ENCODE assay signal across 11 cellular contexts in genomic region chr17:29625037-29625750, GRCh38. TPM values are rescaled to one million over a fixed set of nuclear protein-coding genes. Genes with fewer than 3 reads are reported as not detected.
A peak's percentile ranks its signal among the peaks of the same experiment; 100 is the strongest.
DNase-seq lines count a peak whose midpoint lies in the region; ATAC-seq and TF ChIP-seq lines count a peak whose summit lies in the region.
"Had no signal": no experiment of that assay in that cellular context is flagged by ENCODE, and none has a peak within 500 bp of the region (broad histone marks: within the 10 kb centered on the region; RNA-seq: fewer than 3 reads in every experiment).

No MANE protein-coding gene starts in this region.

- POLR2A ChIA-PET in activated CD4-positive, alpha-beta memory T cell treated with anti-CD3 and anti-CD28 coated beads for 36 hours (lab: Charles Lee), result interaction anchor here (0.5 to 1.8 kb wide), 4 partner anchors 9 to 119 kb away, joined by 3 to 5 read pairs (median 3); no protein-coding TSS in a partner anchor
- POLR2A ChIA-PET in activated CD4-positive, alpha-beta memory T cell treated with anti-CD3 and anti-CD28 coated beads, Interleukin-2, amount 10 ng/mL, durations not matched to agents 7 days and 5 days (lab: Charles Lee), result interaction anchor here (0.7 to 1.9 kb wide), 4 partner anchors 8 to 57 kb away, joined by 3 to 8 read pairs (median 5); no protein-coding TSS in a partner anchor

- H3K36me3 ChIP-seq in skeletal muscle satellite cell (ENCODE audit: insufficient read depth, low read length), result peaks cover 6% of the 10 kb centered on the region
- H3K36me3 ChIP-seq: pancreas had no signal

- no peak overlapping the region for H3K4me3 Mint-ChIP-seq in activated CD4-positive, alpha-beta memory T cell treated with anti-CD3 and anti-CD28 coated beads for 36 hours
- H3K4me3 Mint-ChIP-seq in activated CD4-positive, alpha-beta memory T cell treated with anti-CD3 and anti-CD28 coated beads, Interleukin-2, amount 10 ng/mL, durations not matched to agents 7 days and 5 days, result no peak overlapping the region
- H3K4me3 Mint-ChIP-seq in T-helper 2 cell treated with Interferon-gamma antibody and Interleukin-4, amounts not matched to agents 5 μg/mL and 100 μg/mL, for 36 hours, result no peak overlapping the region

- no peaks in the 10 kb centered on the region for H3K27me3 ChIP-seq in skeletal muscle satellite cell (ENCODE audit: control insufficient read depth, insufficient read depth, low read length)
- H3K27me3 ChIP-seq: pancreas had no signal

- H3K4me3 ChIP-seq in fibroblast of villous mesenchyme (ENCODE audit: low read depth, low read length) (no peak overlapping the region), skeletal muscle satellite cell (ENCODE audit: low read length) (no peak overlapping the region)
- H3K4me3 ChIP-seq: pancreas had no signal

- H3K27ac Mint-ChIP-seq in activated CD4-positive, alpha-beta memory T cell treated with anti-CD3 and anti-CD28 coated beads for 36 hours, result peak overlapping the region; percentile 85
- no peak overlapping the region for H3K27ac Mint-ChIP-seq in activated CD4-positive, alpha-beta memory T cell treated with anti-CD3 and anti-CD28 coated beads, Interleukin-2, amount 10 ng/mL, durations not matched to agents 7 days and 5 days
- no peak overlapping the region for H3K27ac Mint-ChIP-seq in T-helper 2 cell treated with Interferon-gamma antibody and Interleukin-4, amounts not matched to agents 5 μg/mL and 100 μg/mL, for 36 hours

- intact Hi-C loops in activated CD4-positive, alpha-beta memory T cell treated with anti-CD3 and anti-CD28 coated beads for 36 hours (cut with micrococcal nuclease), result loop anchor here (2.0 to 10.0 kb wide), 4 partner anchors 40 to 470 kb away; partner anchors contain the start of gene SSH2

- H3K4me1 Mint-ChIP-seq in activated CD4-positive, alpha-beta memory T cell treated with anti-CD3 and anti-CD28 coated beads for 36 hours (ENCODE audit: low read depth), result peaks cover 78% of the 10 kb centered on the region
- peaks cover 51% of the 10 kb centered on the region for H3K4me1 Mint-ChIP-seq in activated CD4-positive, alpha-beta memory T cell treated with anti-CD3 and anti-CD28 coated beads, Interleukin-2, amount 10 ng/mL, durations not matched to agents 7 days and 5 days
- H3K4me1 Mint-ChIP-seq in T-helper 2 cell treated with Interferon-gamma antibody and Interleukin-4, amounts not matched to agents 5 μg/mL and 100 μg/mL, for 36 hours (ENCODE audit: low read depth), result peaks cover 41% of the 10 kb centered on the region

- H3K27me3 Mint-ChIP-seq in activated CD4-positive, alpha-beta memory T cell treated with anti-CD3 and anti-CD28 coated beads for 36 hours, result no peaks in the 10 kb centered on the region
- peaks cover 9% of the 10 kb centered on the region for H3K27me3 Mint-ChIP-seq in activated CD4-positive, alpha-beta memory T cell treated with anti-CD3 and anti-CD28 coated beads, Interleukin-2, amount 10 ng/mL, durations not matched to agents 7 days and 5 days
- H3K27me3 Mint-ChIP-seq in T-helper 2 cell treated with Interferon-gamma antibody and Interleukin-4, amounts not matched to agents 5 μg/mL and 100 μg/mL, for 36 hours (ENCODE audit: low read depth), result peaks cover 1% of the 10 kb centered on the region

- H3K9ac ChIP-seq in skeletal muscle satellite cell (ENCODE audit: low read depth, low read length), result no peak overlapping the region
- H3K9ac ChIP-seq: KMS-11 had no signal

- H3K9me3 Mint-ChIP-seq in activated CD4-positive, alpha-beta memory T cell treated with anti-CD3 and anti-CD28 coated beads for 36 hours, result no peaks in the 10 kb centered on the region
- no peaks in the 10 kb centered on the region for H3K9me3 Mint-ChIP-seq in activated CD4-positive, alpha-beta memory T cell treated with anti-CD3 and anti-CD28 coated beads, Interleukin-2, amount 10 ng/mL, durations not matched to agents 7 days and 5 days
- no peaks in the 10 kb centered on the region for H3K9me3 Mint-ChIP-seq in T-helper 2 cell treated with Interferon-gamma antibody and Interleukin-4, amounts not matched to agents 5 μg/mL and 100 μg/mL, for 36 hours

- CTCF ChIA-PET in activated CD4-positive, alpha-beta memory T cell treated with anti-CD3 and anti-CD28 coated beads for 36 hours (lab: Charles Lee), result interaction anchor here (0.8 to 2.8 kb wide), 9 partner anchors 9 to 306 kb away, joined by 3 to 19 read pairs (median 3); partner anchors contain the start of gene SSH2
- CTCF ChIA-PET in activated CD4-positive, alpha-beta memory T cell treated with anti-CD3 and anti-CD28 coated beads, Interleukin-2, amount 10 ng/mL, durations not matched to agents 7 days and 5 days (lab: Charles Lee), result interaction anchor here (0.6 to 2.9 kb wide), 7 partner anchors 8 to 165 kb away, joined by 3 to 11 read pairs (median 6); partner anchors contain the start of gene ABHD15

- no peaks in the 10 kb centered on the region for H3K36me3 Mint-ChIP-seq in activated CD4-positive, alpha-beta memory T cell treated with anti-CD3 and anti-CD28 coated beads for 36 hours
- H3K36me3 Mint-ChIP-seq in activated CD4-positive, alpha-beta memory T cell treated with anti-CD3 and anti-CD28 coated beads, Interleukin-2, amount 10 ng/mL, durations not matched to agents 7 days and 5 days (ENCODE audit: low read depth), result peaks cover 19% of the 10 kb centered on the region
- H3K36me3 Mint-ChIP-seq in T-helper 2 cell treated with Interferon-gamma antibody and Interleukin-4, amounts not matched to agents 5 μg/mL and 100 μg/mL, for 36 hours (ENCODE audit: low read depth), result peaks cover 20% of the 10 kb centered on the region

- peak overlapping the region; percentile 10 for H3K4me2 ChIP-seq in skeletal muscle satellite cell (ENCODE audit: low read length)
- H3K4me2 ChIP-seq: KMS-11 had no signal

- TF ChIP-seq CTCF in fibroblast of villous mesenchyme (IDR thresholded peaks at IDR 0.05; ENCODE audit: insufficient read depth, low read depth, low read length), result no peak

- in situ Hi-C loops in SK-MEL-5 (cut with HindIII; ENCODE audit: low pct_unique_long_range_greater_than_20kb, low sequenced_read_pairs), result no loop called here

- no peak for DNase-seq in activated CD4-positive, alpha-beta memory T cell treated with anti-CD3 and anti-CD28 coated beads for 36 hours
- DNase-seq in activated CD4-positive, alpha-beta memory T cell treated with anti-CD3 and anti-CD28 coated beads, Interleukin-2, amount 10 ng/mL, durations not matched to agents 7 days and 5 days, result no peak
- DNase-seq in SK-MEL-5 (ENCODE audit: low read depth, low spot score) (peak; percentile 80), fibroblast of villous mesenchyme (ENCODE audit: low read depth) (peak; percentile 22)
- DNase-seq in T-helper 2 cell treated with Interferon-gamma antibody and Interleukin-4, amounts not matched to agents 5 μg/mL and 100 μg/mL, for 36 hours (ENCODE audit: low spot score), result no peak
- DNase-seq: DMS79, pancreas had no signal

- ATAC-seq in HG02610 (IDR thresholded peaks at IDR 0.05; ENCODE audit: unreplicated experiment), result no peak
- no peak for ATAC-seq in GM18861 (IDR thresholded peaks at IDR 0.05; ENCODE audit: unreplicated experiment)

- peaks cover 27% of the 10 kb centered on the region for H3K4me1 ChIP-seq in skeletal muscle satellite cell (ENCODE audit: control insufficient read depth, insufficient read depth, low read length)

- H3K9me3 ChIP-seq in skeletal muscle satellite cell (replicated peaks; ENCODE audit: low read length), result no peaks in the 10 kb centered on the region
- H3K9me3 ChIP-seq: pancreas had no signal

RNA-seq across cellular contexts. Expression of gene CORO6, which starts 2.5 kb away (rescaled TPM):
- 10 to 100 TPM; 21.3 to 22.1 TPM for total RNA-seq in activated CD4-positive, alpha-beta memory T cell treated with anti-CD3 and anti-CD28 coated beads for 36 hours
- 1 to 10 TPM; 5.3 to 5.6 TPM for total RNA-seq in activated CD4-positive, alpha-beta memory T cell treated with anti-CD3 and anti-CD28 coated beads, Interleukin-2, amount 10 ng/mL, durations not matched to agents 7 days and 5 days
- 0.13 and 0.21 TPM in 2 replicates for total RNA-seq in SK-MEL-5 (2014; rRNA removed; shearing (Covaris generic))
- polyA plus RNA-seq in SK-MEL-5 (2015; cell fraction: cytosol; rRNA removed), result 0.07 and 0.08 TPM in 2 replicates
- 7.9 and 10.8 TPM in 2 replicates for polyA plus RNA-seq in SK-MEL-5 (2015; cell fraction: nucleus; rRNA removed)
- total RNA-seq in fibroblast of villous mesenchyme, result 5.6 and 7.4 TPM in 2 replicates
- total RNA-seq in skeletal muscle satellite cell (2012; rRNA removed), result 4.8 and 8.7 TPM in 2 replicates

RNA-seq across cellular contexts. Expression of gene ANKRD13B, which starts 32.3 kb away (rescaled TPM):
- total RNA-seq in activated CD4-positive, alpha-beta memory T cell treated with anti-CD3 and anti-CD28 coated beads for 36 hours, result 10 to 100 TPM; 14.1 to 15.1 TPM
- total RNA-seq in activated CD4-positive, alpha-beta memory T cell treated with anti-CD3 and anti-CD28 coated beads, Interleukin-2, amount 10 ng/mL, durations not matched to agents 7 days and 5 days, result 10 to 100 TPM; 11.3 to 13.6 TPM
- 3.0 and 5.3 TPM in 2 replicates for total RNA-seq in SK-MEL-5 (2014; rRNA removed; shearing (Covaris generic))
- 9.4 and 10.3 TPM in 2 replicates for polyA plus RNA-seq in SK-MEL-5 (2015; cell fraction: cytosol; rRNA removed)
- polyA plus RNA-seq in SK-MEL-5 (2015; cell fraction: nucleus; rRNA removed), result 49.9 and 69.6 TPM in 2 replicates
- total RNA-seq in fibroblast of villous mesenchyme, result 3.5 and 8.6 TPM in 2 replicates
- total RNA-seq in skeletal muscle satellite cell (2012; rRNA removed), result 7.4 and 11.9 TPM in 2 replicates

RNA-seq across cellular contexts. Expression of gene GIT1, which starts 35.7 kb away (rescaled TPM):
- total RNA-seq in activated CD4-positive, alpha-beta memory T cell treated with anti-CD3 and anti-CD28 coated beads for 36 hours, result 10 to 100 TPM; 51.3 to 54.4 TPM
- total RNA-seq in activated CD4-positive, alpha-beta memory T cell treated with anti-CD3 and anti-CD28 coated beads, Interleukin-2, amount 10 ng/mL, durations not matched to agents 7 days and 5 days, result 10 to 100 TPM; 76.6 to 80.4 TPM
- 32.0 and 36.6 TPM in 2 replicates for total RNA-seq in SK-MEL-5 (2014; rRNA removed; shearing (Covaris generic))
- polyA plus RNA-seq in SK-MEL-5 (2015; cell fraction: cytosol; rRNA removed), result 86.2 and 108 TPM in 2 replicates
- polyA plus RNA-seq in SK-MEL-5 (2015; cell fraction: nucleus; rRNA removed), result 120 and 125 TPM in 2 replicates
- total RNA-seq in fibroblast of villous mesenchyme, result 23.2 and 26.3 TPM in 2 replicates
- total RNA-seq in skeletal muscle satellite cell (2012; rRNA removed), result 23.6 and 33.2 TPM in 2 replicates

RNA-seq across cellular contexts. Expression of gene TP53I13, which starts 56.7 kb away (rescaled TPM):
- total RNA-seq in activated CD4-positive, alpha-beta memory T cell treated with anti-CD3 and anti-CD28 coated beads for 36 hours, result 10 to 100 TPM; 54.2 to 55.3 TPM
- total RNA-seq in activated CD4-positive, alpha-beta memory T cell treated with anti-CD3 and anti-CD28 coated beads, Interleukin-2, amount 10 ng/mL, durations not matched to agents 7 days and 5 days, result 100 to 1,000 TPM; 112 to 118 TPM
- 54.9 and 71.5 TPM in 2 replicates for total RNA-seq in SK-MEL-5 (2014; rRNA removed; shearing (Covaris generic))
- 96.2 and 112 TPM in 2 replicates for polyA plus RNA-seq in SK-MEL-5 (2015; cell fraction: cytosol; rRNA removed)
- 56.2 and 78.7 TPM in 2 replicates for polyA plus RNA-seq in SK-MEL-5 (2015; cell fraction: nucleus; rRNA removed)
- 51.8 and 54.8 TPM in 2 replicates for total RNA-seq in fibroblast of villous mesenchyme
- total RNA-seq in skeletal muscle satellite cell (2012; rRNA removed), result 37.5 and 51.8 TPM in 2 replicates

RNA-seq across cellular contexts. Expression of gene ABHD15, which starts 58.4 kb away (rescaled TPM):
- total RNA-seq in activated CD4-positive, alpha-beta memory T cell treated with anti-CD3 and anti-CD28 coated beads for 36 hours, result 1 to 10 TPM; 8.9 to 9.8 TPM
- 10 to 100 TPM; 18.5 to 19.3 TPM for total RNA-seq in activated CD4-positive, alpha-beta memory T cell treated with anti-CD3 and anti-CD28 coated beads, Interleukin-2, amount 10 ng/mL, durations not matched to agents 7 days and 5 days
- 11.5 and 12.4 TPM in 2 replicates for total RNA-seq in SK-MEL-5 (2014; rRNA removed; shearing (Covaris generic))
- 15.2 and 15.5 TPM in 2 replicates for polyA plus RNA-seq in SK-MEL-5 (2015; cell fraction: cytosol; rRNA removed)
- 7.3 and 10.2 TPM in 2 replicates for polyA plus RNA-seq in SK-MEL-5 (2015; cell fraction: nucleus; rRNA removed)
- total RNA-seq in fibroblast of villous mesenchyme, result 8.2 and 9.3 TPM in 2 replicates
- 6.6 and 7.9 TPM in 2 replicates for total RNA-seq in skeletal muscle satellite cell (2012; rRNA removed)

Comparison
In these comparisons a context has a peak if more than half of its experiments do, and no peak if none do; other contexts are left out.
1. DNase-seq: peak in SK-MEL-5 (single experiment) and fibroblast of villous mesenchyme (single experiment); none in activated CD4-positive, alpha-beta memory T cell treated with anti-CD3 and anti-CD28 coated beads for 36 hours (single experiment), activated CD4-positive, alpha-beta memory T cell treated with anti-CD3 and anti-CD28 coated beads, Interleukin-2, amount 10 ng/mL, durations not matched to agents 7 days and 5 days (single experiment) and T-helper 2 cell treated with Interferon-gamma antibody and Interleukin-4, amounts not matched to agents 5 μg/mL and 100 μg/mL, for 36 hours (single experiment).